In genomic region chr17:55321507-55322064, GRCh38 we compare ENCODE assay signal across 29 cellular contexts. TPM values are rescaled to one million over a fixed set of nuclear protein-coding genes. Genes with fewer than 3 reads are reported as not detected.
DNase-seq lines count a peak whose midpoint lies in the region; ATAC-seq, FAIRE-seq and TF ChIP-seq lines count a peak whose summit lies in the region.
"Had no signal": no experiment of that assay in that cellular context is flagged by ENCODE, and none has a peak within 500 bp of the region (broad histone marks: within the 10 kb centered on the region; RNA-seq: fewer than 3 reads in every experiment).

No MANE protein-coding gene starts in this region.

- H3K27ac ChIP-seq in K562 (ENCODE audit: extremely low read depth, low read depth, low read length), result no peak overlapping the region
- H3K27ac ChIP-seq in smooth muscle cell (ENCODE audit: low read depth), result peak overlapping the region; percentile 0
- no peak overlapping the region for H3K27ac ChIP-seq in testis
- H3K27ac ChIP-seq: BLaER1 treated with 17β-estradiol and CSF1 and Interleukin-3, amounts not matched to agents 10 nM and 100 nM; pancreas had no signal

- H3K9me3 ChIP-seq in K562 (replicated peaks; ENCODE audit: control insufficient read depth, insufficient read depth, low read depth, low read length) (no peaks in the 10 kb centered on the region), smooth muscle cell (replicated peaks; ENCODE audit: low read depth) (no peaks in the 10 kb centered on the region), testis (no peaks in the 10 kb centered on the region)
- H3K9me3 ChIP-seq: ascending aorta; BLaER1 treated with 17β-estradiol and CSF1 and Interleukin-3, amounts not matched to agents 10 nM and 100 nM; pancreas; sigmoid colon had no signal

- DNase-seq in HFF-Myc (ENCODE audit: extremely low read depth, low read depth) (no peak), K562 (ENCODE audit: extremely low read depth in 1 of 4, low spot score in 3 of 4) (no peak), cardiac septum (ENCODE audit: low spot score) (peak; percentile 19), smooth muscle cell (lab: John Stamatoyannopoulos, UW; ENCODE audit: unreplicated experiment) (no peak), testis (no peak), T-helper 9 cell (no peak), hepatic stellate cell (ENCODE audit: low spot score) (no peak), D721Med (ENCODE audit: insufficient read length, low spot score) (no peak)
- DNase-seq: ACHN; activated CD4-positive, alpha-beta T cell treated with anti-CD3 and anti-CD28 coated beads, Interleukin-2, amount 50 U/mL, for 4 hours; activated CD8-positive, alpha-beta memory T cell treated with anti-CD3 and anti-CD28 coated beads, Interleukin-2, amount 50 U/mL, for 4 hours; central memory CD4-positive, alpha-beta T cell; foreskin melanocyte; H9; NCI-H1092; NCI-H187; NCI-H526 treated with DMSO at 0.1 percent for 48 hours; nephron progenitor cell; pancreas; sigmoid colon; stimulated activated CD8-positive, alpha-beta memory T cell treated with anti-CD3 and anti-CD28 coated beads, Interleukin-4, amount 100 ng/mL, for 48 hours; T1000 had no signal

- in situ Hi-C loops in K562 (cut with MboI), result no loop called here

- no peaks in the 10 kb centered on the region for H3K79me2 ChIP-seq in K562 (ENCODE audit: control insufficient read depth, insufficient read depth, low read length)
- no peaks in the 10 kb centered on the region for H3K79me2 ChIP-seq in smooth muscle cell (ENCODE audit: low read depth)

- peaks cover 0 to 4% of the 10 kb centered on the region in 2 experiments; a peak in 2 of 5 replicates for H3K4me1 ChIP-seq in K562 (replicated peaks in 1 of 2; ENCODE audit: control insufficient read depth in 2 of 2, insufficient read depth in 2 of 2, low read length in 2 of 2)
- no peaks in the 10 kb centered on the region for H3K4me1 ChIP-seq in smooth muscle cell (ENCODE audit: low read depth)
- H3K4me1 ChIP-seq in testis, result no peaks in the 10 kb centered on the region
- H3K4me1 ChIP-seq: ascending aorta; BLaER1 treated with 17β-estradiol and CSF1 and Interleukin-3, amounts not matched to agents 10 nM and 100 nM; pancreas had no signal

- H2AFZ ChIP-seq in K562 (ENCODE audit: low read depth, low read length) (peak overlapping the region; percentile 91), smooth muscle cell (ENCODE audit: low read depth) (no peak overlapping the region)

- TF ChIP-seq RAD21 in K562 (CRISPR knock-in tag; conservative IDR thresholded peaks at IDR 0.05 in 1 of 2, IDR thresholded peaks at IDR 0.05 in 1 of 2), result no peak

- 18% methylated on average over 5 of the region's 5 CpGs for WGBS in K562 (ENCODE audit: insufficient coverage, low coverage, missing lambda C conversion rate)
- WGBS in smooth muscle cell (ENCODE audit: low lambda C conversion rate), result 73% methylated on average over 5 of the region's 5 CpGs
- WGBS in testis, 2 donors, result 53 to 55% methylated on average over 5 of the region's 5 CpGs

- no TSS peak for BruUV-seq in K562 (replicated peaks; lab: Mats Ljungman, UMichigan)

- FAIRE-seq in K562 (lab: Jason Lieb, UNC) (peak; percentile 48), D721Med (lab: Jason Lieb, UNC) (no peak)
- FAIRE-seq: endothelial cell of umbilical vein, GM12892, islet of Langerhans had no signal

- H3K27me3 ChIP-seq in K562 (ENCODE audit: control insufficient read depth in 2 of 2, insufficient read depth in 2 of 2, low read length in 2 of 2) (no peaks in the 10 kb centered on the region), smooth muscle cell (ENCODE audit: low read depth) (no peaks in the 10 kb centered on the region), testis (no peaks in the 10 kb centered on the region)
- H3K27me3 ChIP-seq: ascending aorta; BLaER1 treated with 17β-estradiol and CSF1 and Interleukin-3, amounts not matched to agents 10 nM and 100 nM; pancreas; sigmoid colon had no signal

- H4K20me1 ChIP-seq in K562 (replicated peaks; ENCODE audit: control insufficient read depth, insufficient read depth, low read length), result no peaks in the 10 kb centered on the region
- H4K20me1 ChIP-seq in smooth muscle cell (ENCODE audit: low read depth), result no peaks in the 10 kb centered on the region
- H4K20me1 ChIP-seq: BLaER1 treated with 17β-estradiol and CSF1 and Interleukin-3, amounts not matched to agents 10 nM and 100 nM had no signal

- intact Hi-C loops in K562 (cut with micrococcal nuclease), result no loop called here
- intact Hi-C loops in cardiac septum (cut with DNase I), result no loop called here
- intact Hi-C loops in testis (cut with DNase I; ENCODE audit: low total_unique reads), result no loop called here

- TF ChIP-seq POLR2A in K562 (conservative IDR thresholded peaks at IDR 0.05) (no peak), testis (IDR thresholded peaks at IDR 0.05) (no peak)

- H3K9me1 ChIP-seq in K562 (ENCODE audit: control insufficient read depth, insufficient read depth, low read length), result no peaks in the 10 kb centered on the region

- TF ChIP-seq CTCF in HFF-Myc (IDR thresholded peaks at IDR 0.05; ENCODE audit: low read depth, low read length, missing control alignments) (no peak), K562 (IDR thresholded peaks at IDR 0.05 in 2 of 3, conservative IDR thresholded peaks at IDR 0.05 in 1 of 3; ENCODE audit: insufficient read depth in 2 of 3, low read depth in 1 of 3, low read length in 3 of 3) (no peak), smooth muscle cell (IDR thresholded peaks at IDR 0.05; ENCODE audit: borderline replicate concordance, insufficient read depth, poor library complexity, severe bottlenecking) (no peak), testis (IDR thresholded peaks at IDR 0.05) (no peak), D721Med (IDR thresholded peaks at IDR 0.05; ENCODE audit: insufficient read depth, missing control alignments) (no peak)

- TF ChIP-seq EP300 in K562 (IDR thresholded peaks at IDR 0.05; ENCODE audit: low read length), result no peak

- POLR2A ChIA-PET in K562 (lab: Yijun Ruan, JAX), result no interaction called here

- H3K4me2 ChIP-seq in K562 (ENCODE audit: insufficient read depth, low read length) (peak overlapping the region; percentile 68), smooth muscle cell (peak overlapping the region; percentile 51)
- H3K4me2 ChIP-seq: BLaER1 treated with 17β-estradiol and CSF1 and Interleukin-3, amounts not matched to agents 10 nM and 100 nM had no signal

- ATAC-seq in K562, result peak; percentile 81
- ATAC-seq: pancreas, WTC11 had no signal

- H3K36me3 ChIP-seq in K562 (ENCODE audit: control insufficient read depth, insufficient read depth, low read length) (no peaks in the 10 kb centered on the region), smooth muscle cell (ENCODE audit: low read depth) (no peaks in the 10 kb centered on the region), testis (ENCODE audit: low read depth, missing control alignments) (no peaks in the 10 kb centered on the region)
- H3K36me3 ChIP-seq: BLaER1 treated with 17β-estradiol and CSF1 and Interleukin-3, amounts not matched to agents 10 nM and 100 nM; pancreas had no signal

- H3F3A ChIP-seq in smooth muscle cell (ENCODE audit: low read depth), result no peaks in the 10 kb centered on the region

- H3K9ac ChIP-seq in K562 (ENCODE audit: insufficient read depth in 1 of 2, low read depth in 2 of 2, low read length in 2 of 2) (peak overlapping the region in 1 of 2 experiments; percentile 43; a peak in 2 of 4 replicates), smooth muscle cell (ENCODE audit: low read depth) (no peak overlapping the region)
- H3K9ac ChIP-seq: BLaER1 treated with 17β-estradiol and CSF1 and Interleukin-3, amounts not matched to agents 10 nM and 100 nM had no signal

- CTCF ChIA-PET in K562 (lab: Yijun Ruan, JAX; ENCODE audit: low intra/inter-chr PET ratio), result no interaction called here

- H3K4me3 ChIP-seq in HFF-Myc (replicated peaks; ENCODE audit: low read depth, low read length), result peak overlapping the region; percentile 13; the same call in 1 of the 2 replicates
- no peak overlapping the region for H3K4me3 ChIP-seq in K562
- H3K4me3 ChIP-seq in smooth muscle cell, result no peak overlapping the region
- no peak overlapping the region for H3K4me3 ChIP-seq in testis
- H3K4me3 ChIP-seq: ascending aorta; BLaER1 treated with 17β-estradiol and CSF1 and Interleukin-3, amounts not matched to agents 10 nM and 100 nM; pancreas; sigmoid colon had no signal

TF ChIP-seq in K562, 482 proteins besides CTCF, POLR2A, EP300 and RAD21 (continues in another document):
- TF ChIP-seq ZNF124 (CRISPR knock-in tag; IDR thresholded peaks at IDR 0.05), result no peak
- no peak for TF ChIP-seq GTF2A2 (tag; IDR thresholded peaks at IDR 0.05)
- TF ChIP-seq HDAC2 (IDR thresholded peaks at IDR 0.05), result no peak
- TF ChIP-seq ZC3H11A (IDR thresholded peaks at IDR 0.05; ENCODE audit: low read depth, low read length), result no peak

RNA-seq across cellular contexts. Expression of gene HLF, which starts 56.8 kb away (rescaled TPM):
- total RNA-seq in K562 (2011; cell fraction: chromatin; rRNA removed; ENCODE audit: low replicate concordance), result 0.07 TPM in 1 of 2 replicates, not detected in the other
- total RNA-seq in K562 (2011; cell fraction: nucleolus; rRNA removed), result not detected in 2 replicates
- not detected in 2 replicates for total RNA-seq in K562 (2011; cell fraction: nucleoplasm; rRNA removed)
- total RNA-seq in K562 (2014; rRNA removed) (0.09 and 0.20 TPM in 2 replicates), K562 (2014; rRNA removed; fragmentation: Illumina TruSeq; extraction: Trizol) (0.15 and 0.32 TPM in 2 replicates), K562 (2015; rRNA removed; fragmentation: Illumina TruSeq; extraction: Trizol) (0.11 and 0.14 TPM in 2 replicates), K562 (2021) (0.24 and 0.65 TPM in 2 replicates), cardiac septum (9.8 TPM), smooth muscle cell (not detected in 2 replicates), testis (10 to 100 TPM; 14.5 to 23.4 TPM)
- polyA plus RNA-seq in K562 (2011; rRNA removed) (0.04 and 0.09 TPM in 2 replicates), K562 (2014; fragmentation: Illumina TruSeq; extraction: Trizol) (0.08 and 0.09 TPM in 2 replicates), K562 (2014; fragmentation: Nextera tagmentation; extraction: Ambion mirVana) (under 1 TPM; 0.03 to 0.11 TPM), K562 (2014; rRNA removed) (0.05 and 1.4 TPM in 2 replicates), smooth muscle cell (0.19 TPM in 1 of 2 replicates, not detected in the other), testis (ENCODE audit: insufficient read depth, low read depth, low replicate concordance) (7.0 TPM)
- 0.03 and 0.07 TPM in 2 replicates for polyA plus RNA-seq in K562 (2011; cell fraction: cytosol; rRNA removed)
- polyA plus RNA-seq in K562 (2011; cell fraction: nucleus; rRNA removed), result 0.08 and 0.16 TPM in 2 replicates
- 0.13 and 0.14 TPM in 2 replicates for polyA plus RNA-seq in K562 (2012)
- 0.06 and 0.14 TPM in 2 replicates for polyA minus RNA-seq in K562 (2011; rRNA and poly(A)+ RNA removed)
- polyA minus RNA-seq in K562 (2011; cell fraction: cytosol; rRNA and poly(A)+ RNA removed), result 0.73 TPM in 1 of 2 replicates, not detected in the other
- polyA minus RNA-seq in K562 (2011; cell fraction: nucleus; rRNA and poly(A)+ RNA removed), result 0.13 TPM in 1 of 2 replicates, not detected in the other
- total RNA-seq: dermis microvascular lymphatic vessel endothelial cell, endothelial cell of umbilical vein had no signal
- polyA plus RNA-seq: endothelial cell of umbilical vein had no signal
